In the genomic region with DNA sequence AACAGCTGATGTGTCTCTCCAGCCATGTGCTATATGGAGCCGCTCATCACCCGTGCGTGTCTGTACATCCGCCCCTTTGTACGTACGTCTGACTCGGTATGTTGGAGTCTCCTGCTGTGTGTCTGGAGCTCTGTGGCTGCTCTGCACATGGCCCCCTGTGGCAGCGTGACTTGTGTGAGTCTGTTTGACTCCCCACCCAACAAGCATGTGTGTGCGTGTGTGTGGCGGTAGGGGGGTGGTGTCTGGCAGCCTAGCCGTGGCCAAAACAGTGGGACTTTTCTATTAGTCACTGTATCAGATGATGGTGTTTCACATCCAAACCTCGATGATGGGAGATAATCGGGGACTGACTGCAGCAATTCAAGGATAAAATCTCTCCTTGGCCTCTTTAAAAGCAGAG, we compare ENCODE assay signal across 15 cellular contexts.
DNase-seq lines count a peak whose midpoint lies in the region; ATAC-seq, FAIRE-seq and TF ChIP-seq lines count a peak whose summit lies in the region.
"Had no signal": no experiment of that assay in that cellular context is flagged by ENCODE, and none has a peak within 500 bp of the region (broad histone marks: within the 10 kb centered on the region; RNA-seq: fewer than 3 reads in every experiment).

No MANE protein-coding gene starts in this region.

- H3K27me3 ChIP-seq in astrocyte (ENCODE audit: insufficient read depth, low read length), result no peaks in the 10 kb centered on the region

- no peaks in the 10 kb centered on the region for H3K36me3 Mint-ChIP-seq in astrocyte (ENCODE audit: low read depth, unreplicated experiment)

- intact Hi-C loops in left colon (cut with DNase I, micrococcal nuclease), result no loop called here

- DNase-seq in Daoy (ENCODE audit: low read depth) (peak; percentile 83), astrocyte (ENCODE audit: low read depth) (peak; percentile 76), glomerular visceral epithelial cell (ENCODE audit: extremely low spot score) (peak; percentile 7), smooth muscle cell of the brain vasculature (ENCODE audit: low read depth, low spot score) (peak; percentile 95), UCSD-AML1 (lab: John Stamatoyannopoulos, UW; ENCODE audit: unreplicated experiment) (no peak), cerebellar cortex (ENCODE audit: low spot score) (no peak), left colon (no peak), HTR-8/SVneo (ENCODE audit: insufficient read length, low spot score) (no peak)
- DNase-seq: activated CD4-positive, alpha-beta T cell treated with anti-CD3 and anti-CD28 coated beads for 1 hour; activated T-cell treated with anti-CD3 and anti-CD28 coated beads, Interleukin-2, amount 50 U/mL, for 48 hours; Caco-2; effector memory CD8-positive, alpha-beta T cell; stimulated activated naive CD8-positive, alpha-beta T cell treated with anti-CD3 and anti-CD28 coated beads, Interleukin-15, Interleukin-2, amounts not matched to agents 100 U/mL and 50 U/mL, for 24 hours; SW 1271 had no signal

- no peak overlapping the region for H3K27ac Mint-ChIP-seq in astrocyte (ENCODE audit: unreplicated experiment)
- H3K27ac Mint-ChIP-seq: effector memory CD8-positive, alpha-beta T cell; progenitor cell of endocrine pancreas had no signal

- H3K4me3 Mint-ChIP-seq in astrocyte (ENCODE audit: unreplicated experiment), result no peak overlapping the region
- H3K4me3 Mint-ChIP-seq: effector memory CD8-positive, alpha-beta T cell had no signal

- H3K9ac ChIP-seq in astrocyte (ENCODE audit: low read length), result peak overlapping the region; percentile 77

- no peaks in the 10 kb centered on the region for H3K36me3 ChIP-seq in astrocyte (ENCODE audit: insufficient read depth, low read length)

- peaks cover 10% of the 10 kb centered on the region for H3K4me1 ChIP-seq in astrocyte (ENCODE audit: insufficient read depth, low read length)

- no peaks in the 10 kb centered on the region for H4K20me1 ChIP-seq in astrocyte (ENCODE audit: insufficient read depth, low read length)

- H2AFZ ChIP-seq in astrocyte (ENCODE audit: low read depth, low read length), result peak overlapping the region; percentile 39

- H3K79me2 ChIP-seq in astrocyte (ENCODE audit: insufficient read depth, low read length), result no peaks in the 10 kb centered on the region

- TF ChIP-seq CTCF in astrocyte (IDR thresholded peaks at IDR 0.05; ENCODE audit: insufficient read depth, low read depth, low read length), result no peak

- H3K4me1 Mint-ChIP-seq in astrocyte (ENCODE audit: low read depth, unreplicated experiment), result peaks cover 12% of the 10 kb centered on the region

- peak overlapping the region; percentile 25 for H3K4me2 ChIP-seq in astrocyte (ENCODE audit: low read length)

- H3K27ac ChIP-seq in astrocyte (ENCODE audit: low read depth, low read length), result peak overlapping the region; percentile 81

- H3K9me3 ChIP-seq in astrocyte (ENCODE audit: insufficient read depth, low read depth, low read length), result no peaks in the 10 kb centered on the region
- H3K9me3 ChIP-seq: Caco-2 had no signal

- FAIRE-seq in astrocyte (lab: Jason Lieb, UNC) (peak; percentile 9), HTR-8/SVneo (lab: Jason Lieb, UNC) (no peak)

- H3K27me3 Mint-ChIP-seq in astrocyte (ENCODE audit: low read depth, unreplicated experiment), result peaks cover 57% of the 10 kb centered on the region

- no peak for ATAC-seq in left colon
- ATAC-seq: effector memory CD8-positive, alpha-beta T cell; stimulated activated naive CD8-positive, alpha-beta T cell treated with anti-CD3 and anti-CD28 coated beads, Interleukin-15, Interleukin-2, amounts not matched to agents 100 U/mL and 50 U/mL, for 24 hours had no signal

- peaks cover 8% of the 10 kb centered on the region for H3K9me3 Mint-ChIP-seq in astrocyte (ENCODE audit: unreplicated experiment)
- H3K9me3 Mint-ChIP-seq: effector memory CD8-positive, alpha-beta T cell had no signal

- no peak overlapping the region for H3K4me3 ChIP-seq in astrocyte (ENCODE audit: insufficient read depth, low read depth, low read length)

Comparison
In these comparisons a context has a peak if more than half of its experiments do, and no peak if none do; other contexts are left out.
1. DNase-seq: peak in Daoy (single experiment), astrocyte (single experiment), glomerular visceral epithelial cell (single experiment) and smooth muscle cell of the brain vasculature (single experiment); none in UCSD-AML1 (single experiment), cerebellar cortex (single experiment), left colon (0 of 2) and HTR-8/SVneo (single experiment).